ENCODE assay signal across 19 cellular contexts in the genomic region with DNA sequence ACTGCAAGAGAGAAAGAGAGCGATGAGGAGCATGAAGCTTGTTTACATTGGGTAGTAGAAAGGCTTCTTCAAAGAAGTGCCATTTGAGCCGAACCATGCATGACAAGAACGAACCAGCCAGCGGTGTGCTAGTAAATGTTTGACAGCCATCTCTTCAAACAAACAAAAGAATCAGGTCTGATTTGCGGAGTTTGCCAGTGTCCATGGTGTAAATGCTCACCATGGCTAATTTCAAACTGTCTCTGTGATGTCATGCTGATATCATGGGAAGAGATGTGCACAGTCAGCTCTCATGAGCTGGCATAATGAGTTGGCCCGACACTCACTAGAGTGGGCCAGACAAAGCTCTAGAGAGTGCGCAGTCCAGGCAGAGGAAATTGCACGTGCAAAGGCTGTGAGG.
DNase-seq lines count a peak whose midpoint lies in the region; ATAC-seq, FAIRE-seq and TF ChIP-seq lines count a peak whose summit lies in the region.
"Had no signal": no experiment of that assay in that cellular context is flagged by ENCODE, and none has a peak within 500 bp of the region (broad histone marks: within the 10 kb centered on the region; RNA-seq: fewer than 3 reads in every experiment).

No MANE protein-coding gene starts in this region.

- no peaks in the 10 kb centered on the region for H3K27me3 Mint-ChIP-seq in nephron (ENCODE audit: low read depth)
- H3K27me3 Mint-ChIP-seq in activated CD4-positive, alpha-beta T cell treated with anti-CD3 and anti-CD28 coated beads, Interleukin-2, amount 10 ng/mL, durations not matched to agents 7 days and 5 days, result no peaks in the 10 kb centered on the region

- WGBS in K562 (ENCODE audit: insufficient coverage, low coverage, missing lambda C conversion rate), result 1% methylated on average over 8 of the region's 8 CpGs

- ATAC-seq in K562 (no peak), GM21526 (IDR thresholded peaks at IDR 0.05; ENCODE audit: low FRiP score, unreplicated experiment) (no peak)
- ATAC-seq: GM12878, HCT116 had no signal

- intact Hi-C loops in K562 (cut with micrococcal nuclease), result no loop called here

- H3K4me1 ChIP-seq in HEK293 (ENCODE audit: control insufficient read depth, insufficient read depth, low read length) (no peaks in the 10 kb centered on the region), K562 (replicated peaks in 1 of 2; ENCODE audit: control insufficient read depth in 2 of 2, insufficient read depth in 2 of 2, low read length in 2 of 2) (no peaks in the 10 kb centered on the region)

- no peak for FAIRE-seq in K562 (lab: Jason Lieb, UNC)
- FAIRE-seq: GM12878, GM19239 had no signal

- H3K9ac ChIP-seq in K562 (ENCODE audit: insufficient read depth in 1 of 2, low read depth in 2 of 2, low read length in 2 of 2), result no peak overlapping the region
- H3K9ac ChIP-seq: BLaER1 had no signal

- peaks cover 25 to 66% of the 10 kb centered on the region in 2 experiments for H3K27me3 ChIP-seq in K562 (ENCODE audit: control insufficient read depth in 2 of 2, insufficient read depth in 2 of 2, low read length in 2 of 2)
- H3K27me3 ChIP-seq: BLaER1 had no signal

- H3K79me2 ChIP-seq in K562 (ENCODE audit: control insufficient read depth, insufficient read depth, low read length), result no peaks in the 10 kb centered on the region

- H3K9me1 ChIP-seq in K562 (ENCODE audit: control insufficient read depth, insufficient read depth, low read length), result no peaks in the 10 kb centered on the region

- no TSS peak for BruUV-seq in K562 (replicated peaks; lab: Mats Ljungman, UMichigan)

- CTCF ChIA-PET in HEK293 (lab: Yijun Ruan, JAX), result no interaction called here
- CTCF ChIA-PET in K562 (lab: Yijun Ruan, JAX; ENCODE audit: low intra/inter-chr PET ratio), result no interaction called here
- CTCF ChIA-PET in activated CD4-positive, alpha-beta T cell treated with anti-CD3 and anti-CD28 coated beads, Interleukin-2, amount 10 ng/mL, durations not matched to agents 7 days and 5 days (lab: Charles Lee), result no interaction called here

- H3K27ac ChIP-seq in HEK293 (ENCODE audit: extremely low read depth, low read depth, low read length) (no peak overlapping the region), K562 (ENCODE audit: extremely low read depth, low read depth, low read length) (no peak overlapping the region)
- H3K27ac ChIP-seq: BLaER1 had no signal

- peaks cover 22% of the 10 kb centered on the region for H3K36me3 Mint-ChIP-seq in nephron (ENCODE audit: low read depth)
- H3K36me3 Mint-ChIP-seq in activated CD4-positive, alpha-beta T cell treated with anti-CD3 and anti-CD28 coated beads, Interleukin-2, amount 10 ng/mL, durations not matched to agents 7 days and 5 days (ENCODE audit: low read depth), result no peaks in the 10 kb centered on the region
- H3K36me3 Mint-ChIP-seq: CD8-positive, alpha-beta memory T cell had no signal

- no peak for TF ChIP-seq RAD21 in K562 (CRISPR knock-in tag; conservative IDR thresholded peaks at IDR 0.05 in 1 of 2, IDR thresholded peaks at IDR 0.05 in 1 of 2)

- peaks cover 17% of the 10 kb centered on the region for H3K4me1 Mint-ChIP-seq in nephron
- H3K4me1 Mint-ChIP-seq in activated CD4-positive, alpha-beta T cell treated with anti-CD3 and anti-CD28 coated beads, Interleukin-2, amount 10 ng/mL, durations not matched to agents 7 days and 5 days, result no peaks in the 10 kb centered on the region
- H3K4me1 Mint-ChIP-seq: CD8-positive, alpha-beta memory T cell; IgD-negative memory B cell had no signal

- in situ Hi-C loops in K562 (cut with MboI) (no loop called here), KBM-7 (cut with MboI; ENCODE audit: low pct_unique_long_range_greater_than_20kb, low sequenced_read_pairs) (no loop called here)

- no peak for TF ChIP-seq CTCF in HEK293 (tag by site-specific recombination; IDR thresholded peaks at IDR 0.05)
- no peak for TF ChIP-seq CTCF in K562 (IDR thresholded peaks at IDR 0.05 in 2 of 3, conservative IDR thresholded peaks at IDR 0.05 in 1 of 3; ENCODE audit: insufficient read depth in 2 of 3, low read depth in 1 of 3, low read length in 3 of 3)
- TF ChIP-seq CTCF in nephron (IDR thresholded peaks at IDR 0.05; ENCODE audit: unreplicated experiment in 3 of 3), result no peak

- no peak for TF ChIP-seq EP300 in K562 (IDR thresholded peaks at IDR 0.05; ENCODE audit: low read length)

- H3K4me2 ChIP-seq in K562 (ENCODE audit: insufficient read depth, low read length), result no peak overlapping the region
- H3K4me2 ChIP-seq: BLaER1 had no signal

- H3K9me3 ChIP-seq in HEK293 (ENCODE audit: control insufficient read depth, insufficient read depth, low read depth, low read length) (no peaks in the 10 kb centered on the region), K562 (replicated peaks; ENCODE audit: control insufficient read depth, insufficient read depth, low read depth, low read length) (no peaks in the 10 kb centered on the region)

- POLR2A ChIA-PET in HEK293 (lab: Yijun Ruan, JAX) (no interaction called here), K562 (lab: Yijun Ruan, JAX) (interaction anchor here (0.6 kb wide), 1 partner anchor 231 kb away, joined by 3 read pairs; no protein-coding TSS in a partner anchor)
- POLR2A ChIA-PET in activated CD4-positive, alpha-beta T cell treated with anti-CD3 and anti-CD28 coated beads, Interleukin-2, amount 10 ng/mL, durations not matched to agents 7 days and 5 days (lab: Charles Lee), result no interaction called here

- H3K27ac Mint-ChIP-seq in nephron, result peak overlapping the region; percentile 21 to 72 (median 38)
- no peak overlapping the region for H3K27ac Mint-ChIP-seq in activated CD4-positive, alpha-beta T cell treated with anti-CD3 and anti-CD28 coated beads, Interleukin-2, amount 10 ng/mL, durations not matched to agents 7 days and 5 days
- H3K27ac Mint-ChIP-seq: IgD-negative memory B cell; T-helper 1 cell treated with Interleukin-12 subunit alpha and Interleukin-12 subunit beta and Interleukin-4 antibody, amounts not matched to agents 30 μg/mL and 1 μg/mL, for 36 hours had no signal

- no peak overlapping the region for H3K4me3 Mint-ChIP-seq in nephron
- no peak overlapping the region for H3K4me3 Mint-ChIP-seq in activated CD4-positive, alpha-beta T cell treated with anti-CD3 and anti-CD28 coated beads, Interleukin-2, amount 10 ng/mL, durations not matched to agents 7 days and 5 days
- H3K4me3 Mint-ChIP-seq: CD8-positive, alpha-beta memory T cell; T-helper 1 cell treated with Interleukin-12 subunit alpha and Interleukin-12 subunit beta and Interleukin-4 antibody, amounts not matched to agents 30 μg/mL and 1 μg/mL, for 36 hours had no signal

- H3K36me3 ChIP-seq in HEK293 (ENCODE audit: control insufficient read depth in 2 of 2, insufficient read depth in 1 of 2, low read length in 2 of 2) (no peaks in the 10 kb centered on the region), K562 (ENCODE audit: control insufficient read depth, insufficient read depth, low read length) (no peaks in the 10 kb centered on the region)
- H3K36me3 ChIP-seq: BLaER1 had no signal

- no peaks in the 10 kb centered on the region for H4K20me1 ChIP-seq in K562 (replicated peaks; ENCODE audit: control insufficient read depth, insufficient read depth, low read length)
- H4K20me1 ChIP-seq: BLaER1 had no signal

- no peak for TF ChIP-seq POLR2A in K562 (conservative IDR thresholded peaks at IDR 0.05)

- H2AFZ ChIP-seq in K562 (ENCODE audit: low read depth, low read length), result no peak overlapping the region

- H3K4me3 ChIP-seq in HEK293 (ENCODE audit: low read depth, low read length) (no peak overlapping the region), K562 (no peak overlapping the region)
- H3K4me3 ChIP-seq: BLaER1, GM12878 had no signal

- DNase-seq in NCI-H2029 treated with DMSO at 0.1 percent for 48 hours (lab: John Stamatoyannopoulos, UW) (peak; percentile 53), K562 (ENCODE audit: extremely low read depth in 1 of 4, low spot score in 3 of 4) (no peak), KBM-7 (no peak), occipital lobe (lab: John Stamatoyannopoulos, UW) (no peak)
- no peak for DNase-seq in activated CD4-positive, alpha-beta T cell treated with anti-CD3 and anti-CD28 coated beads, Interleukin-2, amount 10 ng/mL, durations not matched to agents 7 days and 5 days
- DNase-seq: CD8-positive, alpha-beta memory T cell; DMS53; NCI-H226; NCI-H82; Right ventricle myocardium superior had no signal

- peaks cover 3% of the 10 kb centered on the region for H3K9me3 Mint-ChIP-seq in nephron
- H3K9me3 Mint-ChIP-seq in activated CD4-positive, alpha-beta T cell treated with anti-CD3 and anti-CD28 coated beads, Interleukin-2, amount 10 ng/mL, durations not matched to agents 7 days and 5 days, result peaks cover 3% of the 10 kb centered on the region
- H3K9me3 Mint-ChIP-seq: CD8-positive, alpha-beta memory T cell; T-helper 1 cell treated with Interleukin-12 subunit alpha and Interleukin-12 subunit beta and Interleukin-4 antibody, amounts not matched to agents 30 μg/mL and 1 μg/mL, for 36 hours had no signal

TF ChIP-seq in HEK293, 187 proteins besides CTCF, POLR2A, EP300 and RAD21 (continues in another document):
- no peak for TF ChIP-seq ZNF677 (tag by site-specific recombination; IDR thresholded peaks at IDR 0.05)
- TF ChIP-seq ZFP37 (tag by site-specific recombination; IDR thresholded peaks at IDR 0.05), result no peak
- no peak for TF ChIP-seq ZNF266 (tag by site-specific recombination; IDR thresholded peaks at IDR 0.05; ENCODE audit: low read depth)
- TF ChIP-seq ZNF670 (tag by site-specific recombination; IDR thresholded peaks at IDR 0.05; ENCODE audit: low read depth), result no peak
- 0 out of 2 replicates have a peak, but pooled peaks have one; percentile 35 for TF ChIP-seq TRIM28 (IDR thresholded peaks at IDR 0.05; ENCODE audit: borderline replicate concordance, low read length)
- TF ChIP-seq ZBTB20 (tag by site-specific recombination; IDR thresholded peaks at IDR 0.05), result no peak
- no peak for TF ChIP-seq ZBTB17 (tag by site-specific recombination; IDR thresholded peaks at IDR 0.05)

TF ChIP-seq in K562, 482 proteins besides CTCF, POLR2A, EP300 and RAD21 (continues in another document):
- TF ChIP-seq, protein P1, sequence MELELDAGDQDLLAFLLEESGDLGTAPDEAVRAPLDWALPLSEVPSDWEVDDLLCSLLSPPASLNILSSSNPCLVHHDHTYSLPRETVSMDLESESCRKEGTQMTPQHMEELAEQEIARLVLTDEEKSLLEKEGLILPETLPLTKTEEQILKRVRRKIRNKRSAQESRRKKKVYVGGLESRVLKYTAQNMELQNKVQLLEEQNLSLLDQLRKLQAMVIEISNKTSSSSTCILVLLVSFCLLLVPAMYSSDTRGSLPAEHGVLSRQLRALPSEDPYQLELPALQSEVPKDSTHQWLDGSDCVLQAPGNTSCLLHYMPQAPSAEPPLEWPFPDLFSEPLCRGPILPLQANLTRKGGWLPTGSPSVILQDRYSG (tag; conservative IDR thresholded peaks at IDR 0.05; ENCODE audit: low read depth), result no peak
- TF ChIP-seq FIP1L1 (IDR thresholded peaks at IDR 0.05; ENCODE audit: low read depth, low read length, poor library complexity, severe bottlenecking), result no peak
- TF ChIP-seq ZNF316 (IDR thresholded peaks at IDR 0.05), result peak; percentile 29; the same call in 1 of the 2 replicates
- no peak for TF ChIP-seq RFX1 (IDR thresholded peaks at IDR 0.05)
- peak; percentile 64 for TF ChIP-seq MAFG (tag; conservative IDR thresholded peaks at IDR 0.05)
- peak; percentile 53; the same call in 1 of the 2 replicates for TF ChIP-seq MAFK (IDR thresholded peaks at IDR 0.05; ENCODE audit: low read length)
- no peak for TF ChIP-seq EHMT2 (IDR thresholded peaks at IDR 0.05)
- TF ChIP-seq DIDO1 (tag; IDR thresholded peaks at IDR 0.05; ENCODE audit: low read depth), result no peak
